Comparison of ENCODE assay signal across 8 cellular contexts in the genomic region with DNA sequence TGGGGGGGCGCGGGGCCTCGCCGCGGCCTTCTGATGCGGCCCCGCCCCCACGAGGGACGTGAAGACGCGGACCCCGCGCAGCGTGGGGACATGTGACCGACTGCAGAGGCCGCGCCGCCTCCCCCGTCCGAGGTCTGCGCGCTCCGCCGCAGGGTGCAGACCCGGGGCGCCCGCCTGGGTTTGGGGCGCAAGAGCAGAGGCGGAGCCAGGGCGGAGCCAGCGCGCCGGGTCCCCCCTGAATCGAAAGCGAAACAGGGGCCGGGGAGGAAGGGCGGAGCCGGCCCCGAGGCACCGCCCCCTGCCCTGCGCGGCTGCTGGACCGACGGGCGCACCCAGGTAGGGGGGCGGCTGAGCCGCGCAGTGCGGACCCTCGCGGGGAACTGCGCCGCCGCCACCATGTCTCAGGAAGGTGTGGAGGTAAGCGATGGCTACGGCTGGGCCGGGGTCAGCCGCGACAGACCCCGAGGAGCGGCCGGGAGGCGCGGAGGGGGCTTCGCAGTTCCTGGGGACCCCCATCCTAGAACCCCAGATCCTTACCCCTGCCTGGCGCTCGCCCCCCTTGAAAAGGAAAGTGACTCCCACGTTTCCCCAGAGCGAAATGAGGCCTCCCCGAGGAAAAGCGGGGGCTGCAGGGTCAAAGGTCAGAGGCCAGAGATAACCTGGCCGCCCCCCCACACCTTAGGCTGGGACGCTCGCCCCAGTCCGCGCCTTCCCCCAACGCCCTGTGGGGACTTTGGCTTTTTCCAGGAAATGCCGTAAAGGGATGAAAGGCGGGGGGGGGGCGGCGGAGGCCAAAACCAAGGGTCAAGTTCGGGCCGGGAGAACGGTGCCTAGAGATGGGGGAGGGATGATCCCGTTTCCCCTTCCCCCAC. TPM values are rescaled to one million over a fixed set of nuclear protein-coding genes. Genes with fewer than 3 reads are reported as not detected.
A peak's percentile ranks its signal among the peaks of the same experiment; 100 is the strongest.
DNase-seq lines count a peak whose midpoint lies in the region; ATAC-seq and TF ChIP-seq lines count a peak whose summit lies in the region.

TSS of gene SHFL (plus strand) at position 286 of the 872 bp plus-strand sequence. CDS start at position 397, 111 bp downstream.

- peaks cover 4% of the 10 kb centered on the region for H3K4me1 ChIP-seq in mammary epithelial cell (ENCODE audit: insufficient read depth, low read length)
- H3K4me1 ChIP-seq in smooth muscle cell (ENCODE audit: low read depth), result no peaks in the 10 kb centered on the region

- dilution Hi-C loops in mammary epithelial cell (cut with HindIII; ENCODE audit: low sequenced_read_pairs), result no loop called here

- H3K79me2 ChIP-seq in mammary epithelial cell (ENCODE audit: insufficient read depth, low read length), result peaks cover 5% of the 10 kb centered on the region
- H3K79me2 ChIP-seq in smooth muscle cell (ENCODE audit: low read depth), result no peaks in the 10 kb centered on the region

- H3K9me3 ChIP-seq in WERI-Rb-1 (ENCODE audit: severe bottlenecking), result no peaks in the 10 kb centered on the region
- no peaks in the 10 kb centered on the region for H3K9me3 ChIP-seq in mammary epithelial cell (replicated peaks; ENCODE audit: insufficient read depth, low read length)
- no peaks in the 10 kb centered on the region for H3K9me3 ChIP-seq in smooth muscle cell (replicated peaks; ENCODE audit: low read depth)

- peak within 1 kb of the TSS; percentile 79 to 89 (median 88) for H3K27ac Mint-ChIP-seq in immature natural killer cell

- H3K36me3 Mint-ChIP-seq in immature natural killer cell, result peaks cover 0 to 8% (median 0%) of the 10 kb centered on the region in 3 donors

- 3% methylated on average over 17 of the region's 85 CpGs for WGBS in mammary epithelial cell (ENCODE audit: low coverage, missing lambda C conversion rate)
- WGBS in smooth muscle cell (ENCODE audit: low lambda C conversion rate), result 3% methylated on average over 44 of the region's 85 CpGs

- H2AFZ ChIP-seq in mammary epithelial cell (ENCODE audit: low read depth, low read length), result peak within 1 kb of the TSS; percentile 94
- H2AFZ ChIP-seq in smooth muscle cell (ENCODE audit: low read depth), result peak within 1 kb of the TSS; percentile 78

- H3F3A ChIP-seq in smooth muscle cell (ENCODE audit: low read depth), result no peaks in the 10 kb centered on the region

- H3K27me3 Mint-ChIP-seq in immature natural killer cell (ENCODE audit: low read depth in 3 of 3), result peaks cover 0 to 2% (median 2%) of the 10 kb centered on the region in 3 donors

- H3K4me2 ChIP-seq in mammary epithelial cell (ENCODE audit: insufficient read depth, low read depth, low read length) (peak within 1 kb of the TSS; percentile 96), smooth muscle cell (peak within 1 kb of the TSS; percentile 93)

- TF ChIP-seq CTCF in WERI-Rb-1 (IDR thresholded peaks at IDR 0.05; ENCODE audit: low read depth, low read length) (no peak), mammary epithelial cell (conservative IDR thresholded peaks at IDR 0.05 in 1 of 2, IDR thresholded peaks at IDR 0.05 in 1 of 2; ENCODE audit: extremely low read depth in 1 of 2, insufficient read depth in 1 of 2, low read depth in 1 of 2, low read length in 2 of 2) (no peak), smooth muscle cell (IDR thresholded peaks at IDR 0.05; ENCODE audit: borderline replicate concordance, insufficient read depth, poor library complexity, severe bottlenecking) (no peak)

- peak within 1 kb of the TSS; percentile 48 for H3K4me3 ChIP-seq in WERI-Rb-1 (ENCODE audit: low read depth, low read length)
- H3K4me3 ChIP-seq in mammary epithelial cell (replicated peaks in 1 of 3; ENCODE audit: insufficient read depth in 1 of 3, low read depth in 2 of 3, low read length in 3 of 3), result peak within 1 kb of the TSS; percentile 91 to 97 (median 92)
- H3K4me3 ChIP-seq in smooth muscle cell, result peak within 1 kb of the TSS; percentile 82

- intact Hi-C loops in mammary epithelial cell (cut with micrococcal nuclease), result no loop called here

- peak within 1 kb of the TSS; percentile 63 for H3K9ac ChIP-seq in mammary epithelial cell (ENCODE audit: insufficient read depth, low read length)
- peak within 1 kb of the TSS; percentile 50 for H3K9ac ChIP-seq in smooth muscle cell (ENCODE audit: low read depth)

- no peaks in the 10 kb centered on the region for H4K20me1 ChIP-seq in mammary epithelial cell (ENCODE audit: insufficient read depth, low read length)
- H4K20me1 ChIP-seq in smooth muscle cell (ENCODE audit: low read depth), result no peaks in the 10 kb centered on the region

- H3K27me3 ChIP-seq in WERI-Rb-1 (ENCODE audit: insufficient read depth, low read depth, severe bottlenecking), result peaks cover 10% of the 10 kb centered on the region
- H3K27me3 ChIP-seq in mammary epithelial cell (ENCODE audit: insufficient read depth, low read length), result no peaks in the 10 kb centered on the region
- H3K27me3 ChIP-seq in smooth muscle cell (ENCODE audit: low read depth), result peaks cover 5% of the 10 kb centered on the region

- H3K27ac ChIP-seq in WERI-Rb-1, result 0 out of 2 replicates have a peak within 1 kb of the TSS, but pooled peaks have one; percentile 26
- H3K27ac ChIP-seq in mammary epithelial cell (ENCODE audit: insufficient read depth, low read depth, low read length), result peak within 1 kb of the TSS; percentile 23
- H3K27ac ChIP-seq in smooth muscle cell (ENCODE audit: low read depth), result no peak within 1 kb of the TSS

- CTCF ChIA-PET in mammary epithelial cell (lab: Charles Lee; ENCODE audit: low non-redundant PET), result no interaction called here

- peak within 1 kb of the TSS; percentile 83 to 91 (median 88) for H3K4me3 Mint-ChIP-seq in immature natural killer cell

- ATAC-seq in GM21515 (IDR thresholded peaks at IDR 0.05; ENCODE audit: unreplicated experiment), result peak; percentile 78

- H3K36me3 ChIP-seq in WERI-Rb-1 (no peaks in the 10 kb centered on the region; the same call in 1 of the 2 replicates), mammary epithelial cell (ENCODE audit: insufficient read depth, low read length) (no peaks in the 10 kb centered on the region), smooth muscle cell (ENCODE audit: low read depth) (no peaks in the 10 kb centered on the region)

- no TSS peak for BruUV-seq in mammary epithelial cell (replicated peaks; lab: Mats Ljungman, UMichigan)

- H3K4me1 Mint-ChIP-seq in immature natural killer cell, result peaks cover 9 to 13% of the 10 kb centered on the region in 2 donors

- no peaks in the 10 kb centered on the region for H3K9me3 Mint-ChIP-seq in immature natural killer cell

- DNase-seq in Caki2 (ENCODE audit: low read depth) (peak; percentile 65), KG1 (lab: John Stamatoyannopoulos, UW) (peak; percentile 68), WERI-Rb-1 (peak; percentile 24), mammary epithelial cell (peak; percentile 52), immature natural killer cell (peak; percentile 84 to 88 (median 87)), smooth muscle cell (lab: John Stamatoyannopoulos, UW; ENCODE audit: unreplicated experiment) (peak; percentile 9), SHP77 treated with DMSO at 0.1 percent for 48 hours (lab: John Stamatoyannopoulos, UW) (no peak)

- in situ Hi-C loops in Caki2 (cut with HindIII; ENCODE audit: low pct_unique_long_range_greater_than_20kb, low sequenced_read_pairs), result no loop called here
- in situ Hi-C loops in mammary epithelial cell (cut with MboI; ENCODE audit: low sequenced_read_pairs in 2 of 2), result no loop called here

RNA-seq across cellular contexts. Expression of gene SHFL, which starts in this region (rescaled TPM):
- total RNA-seq in Caki2 (2014; rRNA removed; shearing (Covaris generic); ENCODE audit: low replicate concordance), result 10.0 and 13.3 TPM in 2 replicates
- 10 to 100 TPM; 14.3 to 22.4 TPM for total RNA-seq in mammary epithelial cell
- polyA plus RNA-seq in mammary epithelial cell, result 17.5 TPM
- polyA minus RNA-seq in mammary epithelial cell, result 9.3 TPM
- polyA plus RNA-seq in immature natural killer cell, result 10 to 100 TPM; 39.4 to 78.4 (median 44.2) TPM
- 13.7 and 15.6 TPM in 2 replicates for total RNA-seq in smooth muscle cell
- polyA plus RNA-seq in smooth muscle cell, result 22.6 and 28.7 TPM in 2 replicates
